Comparison of ENCODE assay signal across 16 cellular contexts in the genomic region with DNA sequence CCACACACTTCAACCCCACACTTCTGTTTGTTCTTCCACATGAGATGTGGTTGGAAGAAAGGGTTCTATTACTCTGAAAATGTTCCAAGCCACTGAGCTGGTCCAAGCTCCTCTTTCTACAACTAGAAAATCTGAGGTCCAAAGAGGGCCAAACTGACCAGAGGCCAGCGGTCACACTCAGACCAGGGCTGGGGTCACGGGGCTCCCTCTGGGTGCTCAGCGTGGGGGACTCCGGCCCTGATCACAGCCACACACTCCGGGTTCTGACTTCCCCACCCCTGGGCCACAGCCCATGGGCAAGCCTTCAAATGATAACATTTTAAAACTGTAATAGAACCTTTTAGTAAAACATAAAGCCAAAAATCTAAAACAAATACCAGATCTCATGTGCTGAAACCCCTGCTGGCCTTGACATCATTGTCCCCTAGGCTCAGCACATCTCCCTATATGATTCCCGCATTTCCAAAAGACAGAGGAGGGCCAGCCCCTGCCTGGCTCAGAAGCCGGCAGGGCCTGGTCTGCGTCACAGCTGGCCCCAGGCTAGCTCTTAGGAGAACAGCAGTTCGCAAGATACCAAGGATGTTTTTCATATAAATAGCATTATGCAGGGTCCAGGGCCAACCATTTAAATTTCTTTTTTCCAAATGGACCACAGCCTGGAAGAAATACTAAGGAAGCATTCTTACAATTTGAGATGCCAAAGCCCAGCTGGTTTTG. TPM values are rescaled to one million over a fixed set of nuclear protein-coding genes. Genes with fewer than 3 reads are reported as not detected.
DNase-seq lines count a peak whose midpoint lies in the region; ATAC-seq and TF ChIP-seq lines count a peak whose summit lies in the region.
"Had no signal": no experiment of that assay in that cellular context is flagged by ENCODE, and none has a peak within 500 bp of the region (broad histone marks: within the 10 kb centered on the region; RNA-seq: fewer than 3 reads in every experiment).

No MANE protein-coding gene starts in this region.

- TF ChIP-seq CTCF in progenitor cell of endocrine pancreas (IDR thresholded peaks at IDR 0.05; ENCODE audit: unreplicated experiment): no peak

- H3K36me3 Mint-ChIP-seq in activated T-helper 17 cell treated with anti-CD3 and anti-CD28 coated beads, Interleukin-2, amount 50 U/mL, for 72 hours (ENCODE audit: low read depth): no peaks in the 10 kb centered on the region
- H3K36me3 Mint-ChIP-seq in progenitor cell of endocrine pancreas (ENCODE audit: insufficient read depth): no peaks in the 10 kb centered on the region
- H3K36me3 Mint-ChIP-seq: naive B cell had no signal

- DNase-seq in AG20443 (ENCODE audit: low spot score) (peak; percentile 60), left ventricle myocardium superior (peak; percentile 64), progenitor cell of endocrine pancreas (ENCODE audit: low spot score, unreplicated experiment) (no peak), NCI-H2227 (lab: John Stamatoyannopoulos, UW; ENCODE audit: unreplicated experiment) (no peak)
- no peak for DNase-seq in activated CD4-positive, alpha-beta T cell treated with anti-CD3 and anti-CD28 coated beads for 48 hours
- DNase-seq: ACHN; activated CD4-positive, CD25-positive, alpha-beta regulatory T cell treated with anti-CD3 and anti-CD28 coated beads, Interleukin-2, amount 50 U/mL, for 72 hours; activated T-cell treated with anti-CD3 and anti-CD28 coated beads for 4 hours; effector CD4-positive, alpha-beta T cell; naive B cell; NCI-H1092; NCI-H345; small intestine had no signal

- intact Hi-C loops in left ventricle myocardium superior (cut with micrococcal nuclease): no loop called here

- H3K4me3 Mint-ChIP-seq in activated T-helper 17 cell treated with anti-CD3 and anti-CD28 coated beads, Interleukin-2, amount 50 U/mL, for 72 hours: no peak overlapping the region
- no peak overlapping the region for H3K4me3 Mint-ChIP-seq in progenitor cell of endocrine pancreas (ENCODE audit: low read depth)
- H3K4me3 Mint-ChIP-seq: naive B cell had no signal

- H3K27me3 Mint-ChIP-seq in activated T-helper 17 cell treated with anti-CD3 and anti-CD28 coated beads, Interleukin-2, amount 50 U/mL, for 72 hours: no peaks in the 10 kb centered on the region
- peaks cover 15% of the 10 kb centered on the region for H3K27me3 Mint-ChIP-seq in progenitor cell of endocrine pancreas

- H3K4me1 Mint-ChIP-seq in activated T-helper 17 cell treated with anti-CD3 and anti-CD28 coated beads, Interleukin-2, amount 50 U/mL, for 72 hours: peaks cover 18% of the 10 kb centered on the region
- peaks cover 3% of the 10 kb centered on the region for H3K4me1 Mint-ChIP-seq in progenitor cell of endocrine pancreas (ENCODE audit: low read depth)

- peak overlapping the region; percentile 31 for H3K27ac Mint-ChIP-seq in activated T-helper 17 cell treated with anti-CD3 and anti-CD28 coated beads, Interleukin-2, amount 50 U/mL, for 72 hours
- H3K27ac Mint-ChIP-seq in progenitor cell of endocrine pancreas: peak overlapping the region; percentile 22
- H3K27ac Mint-ChIP-seq: naive B cell had no signal

- H3K9me3 Mint-ChIP-seq in activated T-helper 17 cell treated with anti-CD3 and anti-CD28 coated beads, Interleukin-2, amount 50 U/mL, for 72 hours: no peaks in the 10 kb centered on the region
- no peaks in the 10 kb centered on the region for H3K9me3 Mint-ChIP-seq in progenitor cell of endocrine pancreas (ENCODE audit: low read depth)
- H3K9me3 Mint-ChIP-seq: naive B cell had no signal

- no peak for ATAC-seq in activated T-helper 17 cell treated with anti-CD3 and anti-CD28 coated beads, Interleukin-2, amount 50 U/mL, for 72 hours (replicated peaks)
- ATAC-seq in left ventricle myocardium superior (peak; percentile 72), HG02938 (IDR thresholded peaks at IDR 0.05; ENCODE audit: unreplicated experiment) (no peak), HG02678 (IDR thresholded peaks at IDR 0.05; ENCODE audit: unreplicated experiment) (no peak)

RNA-seq across cellular contexts. Expression of a gene that starts 3.3 kb away (rescaled TPM):
- total RNA-seq in activated T-helper 17 cell treated with anti-CD3 and anti-CD28 coated beads, Interleukin-2, amount 50 U/mL, for 72 hours: not detected
- total RNA-seq in left ventricle myocardium superior (not detected), progenitor cell of endocrine pancreas (2.5 and 3.2 TPM in 2 replicates)

RNA-seq across cellular contexts. Expression of a gene that starts 26.8 kb away (rescaled TPM):
- total RNA-seq in activated T-helper 17 cell treated with anti-CD3 and anti-CD28 coated beads, Interleukin-2, amount 50 U/mL, for 72 hours: under 1 TPM in 1 of 2 donors, not detected in 1; 0.45 TPM
- total RNA-seq in left ventricle myocardium superior (0.37 TPM), progenitor cell of endocrine pancreas (80.6 and 82.9 TPM in 2 replicates)

Comparison
In these comparisons a context has a peak if more than half of its experiments do, and no peak if none do; other contexts are left out.
1. DNase-seq: peak in AG20443 (single experiment) and left ventricle myocardium superior (single experiment); none in progenitor cell of endocrine pancreas (single experiment), NCI-H2227 (single experiment) and activated CD4-positive, alpha-beta T cell treated with anti-CD3 and anti-CD28 coated beads for 48 hours (single experiment).
2. RNA of a gene that starts 26.8 kb away (total RNA-seq): 80.6 to 82.9 TPM in progenitor cell of endocrine pancreas; 0.45 TPM in activated T-helper 17 cell treated with anti-CD3 and anti-CD28 coated beads, Interleukin-2, amount 50 U/mL, for 72 hours and 0.37 TPM in left ventricle myocardium superior (single experiment); every median in the first group is over 10 times any median in the second.